22 cellular contexts compared by ENCODE assay signal in genomic region chr22:50175191-50175461, GRCh38. TPM values are rescaled to one million over a fixed set of nuclear protein-coding genes. Genes with fewer than 3 reads are reported as not detected.
A peak's percentile ranks its signal among the peaks of the same experiment; 100 is the strongest.
DNase-seq lines count a peak whose midpoint lies in the region; ATAC-seq, FAIRE-seq and TF ChIP-seq lines count a peak whose summit lies in the region.
"Had no signal": no experiment of that assay in that cellular context is flagged by ENCODE, and none has a peak within 500 bp of the region (broad histone marks: within the 10 kb centered on the region; RNA-seq: fewer than 3 reads in every experiment).

No MANE protein-coding gene starts in this region.

- no peaks in the 10 kb centered on the region for H3K79me2 ChIP-seq in H1 (ENCODE audit: control insufficient read depth in 1 of 2, insufficient read depth in 2 of 2, low read length in 2 of 2)

- TF ChIP-seq RAD21 in H1 (IDR thresholded peaks at IDR 0.05 in 1 of 2, conservative IDR thresholded peaks at IDR 0.05 in 1 of 2; ENCODE audit: low read depth in 2 of 2, low read length in 2 of 2), result no peak

- no peak overlapping the region for H3K56ac ChIP-seq in H1 (replicated peaks; ENCODE audit: insufficient read length, low read depth, low read length)

- H3K4me1 ChIP-seq in H1 (replicated peaks in 1 of 4; ENCODE audit: control insufficient read depth in 3 of 4, insufficient read depth in 4 of 4, low read length in 3 of 4) (peaks cover 0 to 10% (median 2%) of the 10 kb centered on the region in 4 experiments; a peak in 3 of 7 replicates), aorta (ENCODE audit: control insufficient read depth in 1 of 2, insufficient read depth in 2 of 2, low read length in 2 of 2) (no peaks in the 10 kb centered on the region)
- H3K4me1 ChIP-seq: HAP-1 had no signal

- no peak for TF ChIP-seq POLR2A in H1 (IDR thresholded peaks at IDR 0.05; ENCODE audit: control extremely low read depth in 1 of 2, low read depth in 2 of 2, low read length in 2 of 2)

- no peak for TF ChIP-seq CTCF in H1 (IDR thresholded peaks at IDR 0.05; ENCODE audit: control extremely low read depth in 1 of 3, insufficient read depth in 1 of 3, low read depth in 1 of 3, low read length in 3 of 3)

- 86% methylated on average over 3 of the region's 6 CpGs; no CpG with 5 or more reads in 1 of the 2 experiments for WGBS in H1 (ENCODE audit: extremely low coverage in 1 of 2, insufficient coverage in 1 of 2, insufficient read length in 1 of 2, insufficient replicate concordance in 2 of 2, low coverage in 1 of 2, low lambda C conversion rate in 2 of 2, missing lambda C conversion rate in 1 of 2), 2 experiments
- WGBS in aorta, 2 donors, result 87 to 90% methylated on average over 5 to 6 of the region's 6 CpGs

- H3K9ac ChIP-seq in H1 (replicated peaks in 1 of 4; ENCODE audit: extremely low read depth in 1 of 4, low read depth in 3 of 4, low read length in 3 of 4), result no peak overlapping the region
- H3K9ac ChIP-seq: BLaER1 had no signal

- peaks cover 1% of the 10 kb centered on the region for H3K36me3 Mint-ChIP-seq in IgD-negative memory B cell
- H3K36me3 Mint-ChIP-seq: CD4-positive, CD25-positive, alpha-beta regulatory T cell; CD8-positive, alpha-beta memory T cell had no signal

- H3K9me3 ChIP-seq in H1 (ENCODE audit: insufficient read depth in 2 of 2, low read depth in 1 of 2, low read length in 1 of 2) (no peaks in the 10 kb centered on the region), aorta (ENCODE audit: control insufficient read depth, low read length) (no peaks in the 10 kb centered on the region)
- H3K9me3 ChIP-seq: BLaER1, HAP-1 had no signal

- peaks cover 6 to 18% (median 17%) of the 10 kb centered on the region in 3 donors for H3K4me1 Mint-ChIP-seq in IgD-negative memory B cell

- peak overlapping the region; percentile 72; the same call in 1 of the 2 replicates for H2BK15ac ChIP-seq in H1 (ENCODE audit: low read length)

- no peak overlapping the region for H2BK120ac ChIP-seq in H1 (replicated peaks; ENCODE audit: low read depth, low read length)

- H4K20me1 ChIP-seq in H1 (replicated peaks in 1 of 2; ENCODE audit: control insufficient read depth in 1 of 2, insufficient read depth in 2 of 2, low read length in 2 of 2), result peaks cover 0 to 7% of the 10 kb centered on the region in 2 experiments

- H2AFZ ChIP-seq in H1 (ENCODE audit: low read length), result no peak overlapping the region
- H2AFZ ChIP-seq: GM23338 had no signal

- H4K8ac ChIP-seq in H1 (ENCODE audit: extremely low read depth, insufficient read depth, low read length), result no peak overlapping the region

- POLR2A ChIA-PET in H1 (lab: Charles Lee; ENCODE audit: partially characterized antibody), result no interaction called here

- no peak overlapping the region for H2AK5ac ChIP-seq in H1 (ENCODE audit: low read depth, low read length)

- H3K27me3 ChIP-seq in H1 (replicated peaks in 1 of 4; ENCODE audit: control insufficient read depth in 3 of 4, extremely low read depth in 1 of 4, insufficient read depth in 3 of 4, low read length in 3 of 4), result peaks cover 0 to 17% (median 7%) of the 10 kb centered on the region in 4 experiments; a peak in 5 of 7 replicates
- no peaks in the 10 kb centered on the region for H3K27me3 ChIP-seq in aorta (ENCODE audit: control insufficient read depth in 1 of 2, insufficient read depth in 2 of 2, low read length in 1 of 2)

- no peak overlapping the region for H3K18ac ChIP-seq in H1 (ENCODE audit: extremely low read depth, low read length)

- no peaks in the 10 kb centered on the region for H3K9me3 Mint-ChIP-seq in IgD-negative memory B cell
- H3K9me3 Mint-ChIP-seq: CD4-positive, CD25-positive, alpha-beta regulatory T cell; CD8-positive, alpha-beta memory T cell; GM23338; HFFc6 had no signal

- H3K14ac ChIP-seq in H1 (ENCODE audit: insufficient read length), result no peak overlapping the region

- no peak overlapping the region for H3K4ac ChIP-seq in H1 (replicated peaks; ENCODE audit: insufficient read length, low read depth, low read length)

- H2BK12ac ChIP-seq in H1 (ENCODE audit: low read depth, low read length), result no peak overlapping the region

- ATAC-seq in Right ventricle myocardium inferior (no peak), Right ventricle myocardium superior (ENCODE audit: poor library complexity) (no peak), aorta (ENCODE audit: low FRiP score) (no peak), left colon (no peak), GM18502 (IDR thresholded peaks at IDR 0.05; ENCODE audit: poor library complexity, unreplicated experiment) (no peak)
- ATAC-seq: GM12878, GM23338 had no signal

- H3K4me3 Mint-ChIP-seq in IgD-negative memory B cell, result no peak overlapping the region
- H3K4me3 Mint-ChIP-seq: CD4-positive, CD25-positive, alpha-beta regulatory T cell; GM23338; HFFc6 had no signal

- H3K27me3 Mint-ChIP-seq in IgD-negative memory B cell, result peaks cover 12% of the 10 kb centered on the region

- peak; percentile 31 for DNase-seq in Right ventricle myocardium inferior (ENCODE audit: missing footprints)
- no peak for DNase-seq in Right ventricle myocardium superior
- DNase-seq in H1 (ENCODE audit: low read depth in 1 of 2, low spot score in 2 of 2), result no peak
- peak; percentile 40 to 73 for DNase-seq in aorta
- no peak for DNase-seq in left colon
- DNase-seq: CD4-positive, CD25-positive, alpha-beta regulatory T cell; CD8-positive, alpha-beta memory T cell; DMS 273 treated with DMSO at 0.1 percent for 48 hours; DMS79; EL; GDM1; HFFc6 had no signal

- intact Hi-C loops in Right ventricle myocardium inferior (cut with DNase I) (no loop called here), Right ventricle myocardium superior (cut with DNase I) (no loop called here), aorta (cut with DNase I) (no loop called here), left colon (cut with DNase I, micrococcal nuclease) (no loop called here)

- peaks cover 5% of the 10 kb centered on the region; the same call in 1 of the 2 replicates for H3K23me2 ChIP-seq in H1 (ENCODE audit: low read depth, low read length)

- no peaks in the 10 kb centered on the region for H3K36me3 ChIP-seq in H1 (ENCODE audit: control insufficient read depth in 2 of 4, insufficient read depth in 4 of 4, low read length in 3 of 4)
- no peaks in the 10 kb centered on the region for H3K36me3 ChIP-seq in aorta (ENCODE audit: control insufficient read depth in 1 of 2, insufficient read depth in 2 of 2, low read length in 1 of 2)
- H3K36me3 ChIP-seq: BLaER1, HAP-1 had no signal

- H4K91ac ChIP-seq in H1 (replicated peaks; ENCODE audit: insufficient read length, low read length), result no peak overlapping the region

- no peak overlapping the region for H2BK5ac ChIP-seq in H1 (ENCODE audit: low read depth, low read length)

- no peak overlapping the region for H3K27ac ChIP-seq in H1 (ENCODE audit: low read depth, low read length)
- no peak overlapping the region for H3K27ac ChIP-seq in aorta (ENCODE audit: low read depth in 1 of 2, low read length in 2 of 2)
- H3K27ac ChIP-seq: BLaER1, C4-2B had no signal

- H3K79me1 ChIP-seq in H1 (ENCODE audit: low read depth, low read length), result no peaks in the 10 kb centered on the region; the same call in 1 of the 2 replicates

- H2BK20ac ChIP-seq in H1 (ENCODE audit: low read length), result no peak overlapping the region

- H3K4me2 ChIP-seq in H1 (ENCODE audit: insufficient read depth in 1 of 2, low read depth in 2 of 2, low read length in 2 of 2), result no peak overlapping the region
- H3K4me2 ChIP-seq: GM23338 had no signal

- H3K4me3 ChIP-seq in H1 (ENCODE audit: extremely low read depth in 1 of 4, insufficient read depth in 2 of 4, low read depth in 3 of 4, low read length in 4 of 4), result no peak overlapping the region
- no peak overlapping the region for H3K4me3 ChIP-seq in aorta (ENCODE audit: low read length in 2 of 2)
- H3K4me3 ChIP-seq: BLaER1, GM12878, GM23338, HAP-1 had no signal

- CTCF ChIA-PET in H1 (lab: Charles Lee; ENCODE audit: partially characterized antibody), result interaction anchor here (1.3 to 1.4 kb wide), 2 partner anchors 9 to 33 kb away, joined by 3 to 6 read pairs; no protein-coding TSS in a partner anchor

- H4K5ac ChIP-seq in H1 (ENCODE audit: insufficient read length, low read depth, low read length), result no peak overlapping the region

- FAIRE-seq in H1 (lab: Jason Lieb, UNC), result no peak
- FAIRE-seq: D721Med, GM12878, GM18507, H54 had no signal

- no peak for TF ChIP-seq EP300 in H1 (IDR thresholded peaks at IDR 0.05; ENCODE audit: borderline replicate concordance in 1 of 2, low read depth in 2 of 2, low read length in 2 of 2)

- H3K23ac ChIP-seq in H1 (ENCODE audit: insufficient read length), result no peak overlapping the region

- peak overlapping the region in 2 of 3 donors; percentile 51 to 75 for H3K27ac Mint-ChIP-seq in IgD-negative memory B cell
- H3K27ac Mint-ChIP-seq: CD4-positive, CD25-positive, alpha-beta regulatory T cell; CD8-positive, alpha-beta memory T cell; GM23338; HFFc6 had no signal

RNA-seq across cellular contexts. Expression of gene PANX2, which starts 4.6 kb away (rescaled TPM):
- total RNA-seq in Right ventricle myocardium inferior (0.43 TPM), Right ventricle myocardium superior (0.43 TPM), aorta (1 to 10 TPM in 1 of 2 donors, under 1 TPM in 1; 0.62 to 1.2 TPM), left colon (under 1 TPM; 0.09 to 0.14 TPM)
- polyA plus RNA-seq in IgD-negative memory B cell (not detected), H1 (2011; rRNA removed) (3.5 and 6.0 TPM in 2 replicates), aorta (1 to 10 TPM in 1 of 2 donors, under 1 TPM in 1; 0.97 to 1.4 TPM)
- 5.0 and 5.4 TPM in 2 replicates for total RNA-seq in H1 (2021; fragmentation: NEBNext Ultra II Directional; extraction: Animal tissue kit (Norgen Biotek cat#: 25700))
- 4.2 TPM for polyA plus RNA-seq in H1 (2011; cell fraction: cytosol; rRNA removed)
- 8.3 TPM for polyA plus RNA-seq in H1 (2011; cell fraction: nucleus; rRNA removed)
- polyA plus RNA-seq in H1 (2012, experiment 1 of 2), result 3.9 to 6.9 TPM (median 5.9 TPM) in 4 replicates
- 4.1 TPM for polyA plus RNA-seq in H1 (2012, experiment 2 of 2)
- 4.8 TPM for polyA plus RNA-seq in H1 (2013, experiment 1 of 2)
- 5.1 TPM for polyA plus RNA-seq in H1 (2013, experiment 2 of 2)
- polyA minus RNA-seq in H1 (2011; rRNA and poly(A)+ RNA removed), result 0.78 and 0.91 TPM in 2 replicates
- polyA minus RNA-seq in H1 (2011; cell fraction: cytosol; rRNA and poly(A)+ RNA removed), result 2.8 TPM
- polyA minus RNA-seq in H1 (2011; cell fraction: nucleus; rRNA and poly(A)+ RNA removed), result 2.8 TPM
- total RNA-seq: CD4-positive, CD25-positive, alpha-beta regulatory T cell had no signal
- polyA plus RNA-seq: CD4-positive, CD25-positive, alpha-beta regulatory T cell; CD8-positive, alpha-beta memory T cell had no signal

RNA-seq across cellular contexts. Expression of gene TRABD, which starts 10.6 kb away (rescaled TPM):
- total RNA-seq in Right ventricle myocardium inferior, result 22.3 TPM
- 22.0 TPM for total RNA-seq in Right ventricle myocardium superior
- polyA plus RNA-seq in IgD-negative memory B cell, result 28.0 TPM
- total RNA-seq in H1 (2021; fragmentation: NEBNext Ultra II Directional; extraction: Animal tissue kit (Norgen Biotek cat#: 25700)), result 57.5 and 60.0 TPM in 2 replicates
- 44.2 and 88.8 TPM in 2 replicates for polyA plus RNA-seq in H1 (2011; rRNA removed)
- 59.7 TPM for polyA plus RNA-seq in H1 (2011; cell fraction: cytosol; rRNA removed)
- polyA plus RNA-seq in H1 (2011; cell fraction: nucleus; rRNA removed), result 170 TPM
- polyA plus RNA-seq in H1 (2012, experiment 1 of 2), result 38.3 to 63.0 TPM (median 60.8 TPM) in 4 replicates
- 46.4 TPM for polyA plus RNA-seq in H1 (2012, experiment 2 of 2)
- polyA plus RNA-seq in H1 (2013, experiment 1 of 2), result 46.6 TPM
- 45.5 TPM for polyA plus RNA-seq in H1 (2013, experiment 2 of 2)
- polyA minus RNA-seq in H1 (2011; rRNA and poly(A)+ RNA removed), result 17.2 and 19.0 TPM in 2 replicates
- polyA minus RNA-seq in H1 (2011; cell fraction: cytosol; rRNA and poly(A)+ RNA removed), result 23.3 TPM
- polyA minus RNA-seq in H1 (2011; cell fraction: nucleus; rRNA and poly(A)+ RNA removed), result 30.3 TPM
- total RNA-seq in aorta, result 10 to 100 TPM; 27.1 to 33.4 TPM
- 10 to 100 TPM; 13.5 to 53.2 TPM for polyA plus RNA-seq in aorta
- 10 to 100 TPM; 46.4 to 63.5 TPM for total RNA-seq in left colon

RNA-seq across cellular contexts. Expression of gene SELENOO, which starts 25.7 kb away (rescaled TPM):
- 15.5 TPM for total RNA-seq in Right ventricle myocardium inferior
- total RNA-seq in Right ventricle myocardium superior, result 15.6 TPM
- polyA plus RNA-seq in IgD-negative memory B cell, result 2.3 TPM
- total RNA-seq in H1 (2021; fragmentation: NEBNext Ultra II Directional; extraction: Animal tissue kit (Norgen Biotek cat#: 25700)), result 16.8 and 18.6 TPM in 2 replicates
- polyA plus RNA-seq in H1 (2011; rRNA removed), result 25.1 and 34.1 TPM in 2 replicates
- 30.9 TPM for polyA plus RNA-seq in H1 (2011; cell fraction: cytosol; rRNA removed)
- polyA plus RNA-seq in H1 (2011; cell fraction: nucleus; rRNA removed), result 69.8 TPM
- polyA plus RNA-seq in H1 (2012, experiment 1 of 2), result 12.9 to 24.6 TPM (median 20.6 TPM) in 4 replicates
- polyA plus RNA-seq in H1 (2012, experiment 2 of 2), result 13.2 TPM
- polyA plus RNA-seq in H1 (2013, experiment 1 of 2), result 16.6 TPM
- 14.1 TPM for polyA plus RNA-seq in H1 (2013, experiment 2 of 2)
- 6.4 and 7.1 TPM in 2 replicates for polyA minus RNA-seq in H1 (2011; rRNA and poly(A)+ RNA removed)
- 6.4 TPM for polyA minus RNA-seq in H1 (2011; cell fraction: cytosol; rRNA and poly(A)+ RNA removed)
- 9.8 TPM for polyA minus RNA-seq in H1 (2011; cell fraction: nucleus; rRNA and poly(A)+ RNA removed)
- 10 to 100 TPM; 14.2 to 21.6 TPM for total RNA-seq in aorta
- polyA plus RNA-seq in aorta, result 100 to 1,000 TPM in 1 of 2 donors, 10 to 100 TPM in 1; 11.6 to 105 TPM
- total RNA-seq in left colon, result 10 to 100 TPM; 21.9 to 29.6 TPM

Comparison
In these comparisons a context has a peak if more than half of its experiments do, and no peak if none do; other contexts are left out.
1. DNase-seq: peak in Right ventricle myocardium inferior (single experiment) and aorta (2 of 2); none in Right ventricle myocardium superior (single experiment), H1 (0 of 2) and left colon (0 of 2).